ENCODE assay signal across 27 cellular contexts in genomic region chr5:7324919-7325318, GRCh38.
"Had no signal": no experiment of that assay in that cellular context is flagged by ENCODE, and none has a peak within 500 bp of the region (broad histone marks: within the 10 kb centered on the region; RNA-seq: fewer than 3 reads in every experiment).

No MANE protein-coding gene starts in this region.

- H3K27ac ChIP-seq: stomach, suprapubic skin, testis, thoracic aorta, thyroid gland, tibial artery, tibial nerve, transverse colon, upper lobe of left lung, upper lobe of right lung, uterus, vagina had no signal

- H3K9me3 ChIP-seq: stomach, suprapubic skin, testis, thoracic aorta, thyroid gland, tibial artery, tibial nerve, transverse colon, upper lobe of left lung, upper lobe of right lung, uterus, vagina had no signal

- H3K27me3 ChIP-seq: stomach, suprapubic skin, testis, thyroid gland, tibial artery, tibial nerve, transverse colon, upper lobe of left lung, upper lobe of right lung, uterus, vagina had no signal

- H3K4me3 ChIP-seq: stomach, suprapubic skin, testis, thoracic aorta, thyroid gland, tibial artery, tibial nerve, transverse colon, upper lobe of left lung, upper lobe of right lung, uterus, vagina had no signal

- DNase-seq: stimulated activated CD4-positive, alpha-beta T cell treated with anti-CD3 and anti-CD28 coated beads, Interleukin-2, amount 100 ng/mL, for 48 hours; stimulated activated CD4-positive, alpha-beta T cell treated with anti-CD3 and anti-CD28 coated beads, Interleukin-4, amount 100 ng/mL, for 1 hour; stimulated activated CD4-positive, alpha-beta T cell treated with anti-CD3 and anti-CD28 coated beads, Interleukin-4, amount 100 ng/mL, for 24 hours; stimulated activated CD4-positive, alpha-beta T cell treated with anti-CD3 and anti-CD28 coated beads, Interleukin-4, amount 100 ng/mL, for 4 hours; stimulated activated CD8-positive, alpha-beta memory T cell treated with anti-CD3 and anti-CD28 coated beads, Interleukin-4, amount 100 ng/mL, for 48 hours; stimulated activated naive B cell treated with anti-CD40 and anti-IgM and Interleukin-4, amounts not matched to agents 10 μg/mL and 1 μg/mL and 100 μg/mL, for 72 hours; stimulated activated naive CD4-positive, alpha-beta T cell; stimulated activated naive CD4-positive, alpha-beta T cell treated with Interleukin-2 at 50 U/mL for 16 hours; stimulated activated naive CD8-positive, alpha-beta T cell treated with anti-CD3 and anti-CD28 coated beads, Interleukin-15, amount 100 ng/mL, for 72 hours; stimulated activated naive CD8-positive, alpha-beta T cell treated with anti-CD3 and anti-CD28 coated beads, Interleukin-15, Interleukin-2, amounts not matched to agents 100 U/mL and 50 U/mL, for 24 hours; stomach; substantia nigra; testis; thyroid gland; tibial artery; transverse colon; trophoblast cell; upper lobe of left lung; upper lobe of right lung; uterus had no signal

- H3K36me3 ChIP-seq: stomach, suprapubic skin, thoracic aorta, thyroid gland, tibial artery, tibial nerve, transverse colon, upper lobe of left lung, upper lobe of right lung, uterus, vagina had no signal

- FAIRE-seq: urothelium cell line had no signal

- ATAC-seq: stimulated activated effector memory CD8-positive, alpha-beta T cell treated with anti-CD3 and anti-CD28 coated beads, Interleukin-12 subunit alpha, Interleukin-12 subunit beta, amount 100 ng/mL, for 72 hours; stimulated activated memory B cell treated with anti-CD40 and anti-IgM and Interleukin-4, amounts not matched to agents 10 μg/mL and 1 μg/mL and 100 μg/mL, for 72 hours; stimulated activated naive B cell treated with anti-CD40 and anti-IgM and Interleukin-4, amounts not matched to agents 10 μg/mL and 1 μg/mL and 100 μg/mL, for 72 hours; stimulated activated naive CD8-positive, alpha-beta T cell treated with anti-CD3 and anti-CD28 coated beads, Interleukin-15, amount 100 ng/mL, for 72 hours; stimulated activated naive CD8-positive, alpha-beta T cell treated with anti-CD3 and anti-CD28 coated beads, Interleukin-15, Interleukin-2, amounts not matched to agents 100 U/mL and 50 U/mL, for 24 hours; upper lobe of right lung had no signal

- H3K4me1 ChIP-seq: stomach, testis, thyroid gland, tibial artery, tibial nerve, transverse colon, upper lobe of left lung, upper lobe of right lung, uterus, vagina had no signal
